8 cellular contexts compared by ENCODE assay signal in the genomic region with DNA sequence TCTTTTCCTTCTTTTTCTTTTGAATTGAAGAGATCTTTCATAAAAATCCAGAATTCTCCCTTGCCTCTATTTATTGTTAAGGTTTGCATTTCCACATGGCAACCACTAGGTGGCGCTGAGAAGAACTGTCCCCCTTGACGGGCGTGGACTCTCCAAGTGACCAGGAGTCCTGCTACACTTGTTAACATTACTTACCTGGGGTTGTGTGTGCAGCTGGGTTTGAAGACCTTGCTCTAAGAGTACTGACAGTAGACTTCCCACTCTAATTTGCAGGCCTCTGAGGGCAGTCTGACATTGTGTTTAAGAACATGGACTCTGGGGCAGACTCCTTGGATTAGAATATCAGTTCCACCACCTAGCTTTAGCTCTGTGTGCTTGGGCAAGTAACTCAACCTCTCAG. TPM values are rescaled to one million over a fixed set of nuclear protein-coding genes. Genes with fewer than 3 reads are reported as not detected.
A peak's percentile ranks its signal among the peaks of the same experiment; 100 is the strongest.
DNase-seq lines count a peak whose midpoint lies in the region; ATAC-seq and TF ChIP-seq lines count a peak whose summit lies in the region.

No MANE protein-coding gene starts in this region.

- no peaks in the 10 kb centered on the region for H3F3A ChIP-seq in SK-N-SH (replicated peaks; ENCODE audit: insufficient read depth)

- intact Hi-C loops in ascending aorta (cut with DNase I): no loop called here

- TF ChIP-seq CTCF in GM10248 (IDR thresholded peaks at IDR 0.05; ENCODE audit: control extremely low read depth, extremely low read depth, low read depth, missing control alignments) (peak; percentile 77), SK-N-SH (IDR thresholded peaks at IDR 0.05) (peak; percentile 83), ascending aorta (IDR thresholded peaks at IDR 0.05) (peak in 2 of 3 experiments; percentile 20 to 54), liver (IDR thresholded peaks at IDR 0.05; ENCODE audit: low read depth, low read length, missing input control) (peak; percentile 79)

- H3K36me3 ChIP-seq in SK-N-SH (replicated peaks in 1 of 2; ENCODE audit: control insufficient read depth in 1 of 2, insufficient read depth in 2 of 2, low read length in 1 of 2) (no peaks in the 10 kb centered on the region), ascending aorta (no peaks in the 10 kb centered on the region), liver (ENCODE audit: control insufficient read depth in 4 of 4, insufficient read depth in 3 of 4, low read depth in 1 of 4, low read length in 3 of 4) (no peaks in the 10 kb centered on the region)

- H4K20me1 ChIP-seq in SK-N-SH (ENCODE audit: insufficient read depth): no peaks in the 10 kb centered on the region

- 0% methylated on average over 3 of the region's 3 CpGs for WGBS in SK-N-SH (ENCODE audit: low lambda C conversion rate)
- 7% methylated on average over 3 of the region's 3 CpGs for WGBS in liver

- H3K27ac ChIP-seq in SK-N-SH (ENCODE audit: low read depth in 2 of 2, low read length in 1 of 2) (no peak overlapping the region), ascending aorta (no peak overlapping the region), liver (ENCODE audit: low read depth in 1 of 2, low read length in 2 of 2) (no peak overlapping the region)

- H3K27me3 ChIP-seq in SK-N-SH (ENCODE audit: insufficient read depth) (no peaks in the 10 kb centered on the region), ascending aorta (no peaks in the 10 kb centered on the region), liver (ENCODE audit: control insufficient read depth in 4 of 4, insufficient read depth in 4 of 4, low read length in 3 of 4) (no peaks in the 10 kb centered on the region)

- DNase-seq in GM10248 (ENCODE audit: extremely low spot score) (peak; percentile 35), SK-N-SH (peak; percentile 36), ascending aorta (ENCODE audit: low spot score in 2 of 2) (no peak), stromal cell of bone marrow (ENCODE audit: low read depth) (peak; percentile 3), islet precursor cell (no peak)

- H3K4me1 ChIP-seq in SK-N-SH (ENCODE audit: control insufficient read depth in 1 of 2, insufficient read depth in 2 of 2, low read depth in 1 of 2, low read length in 1 of 2): no peaks in the 10 kb centered on the region; a peak in 1 of 4 replicates
- no peaks in the 10 kb centered on the region for H3K4me1 ChIP-seq in ascending aorta
- no peaks in the 10 kb centered on the region for H3K4me1 ChIP-seq in liver (ENCODE audit: control insufficient read depth in 4 of 4, insufficient read depth in 4 of 4, low read length in 3 of 4)

- H3K4me2 ChIP-seq in SK-N-SH: no peak overlapping the region

- H2AFZ ChIP-seq in SK-N-SH (ENCODE audit: low read depth): no peak overlapping the region

- H3K79me2 ChIP-seq in SK-N-SH (ENCODE audit: insufficient read depth): no peaks in the 10 kb centered on the region

- CTCF ChIA-PET in GM10248 (lab: Yijun Ruan, JAX) (interaction anchor here (0.8 to 2.6 kb wide), 9 partner anchors 10 to 177 kb away, joined by 3 to 20 read pairs (median 4); no protein-coding TSS in a partner anchor), SK-N-SH (lab: Yijun Ruan, JAX) (interaction anchor here (0.5 to 1.9 kb wide), 9 partner anchors 8 to 417 kb away, joined by 3 to 5 read pairs (median 3); no protein-coding TSS in a partner anchor)

- H3K4me3 ChIP-seq in SK-N-SH (ENCODE audit: low read depth in 2 of 2, low read length in 1 of 2) (no peak overlapping the region; a peak in 1 of 4 replicates), ascending aorta (no peak overlapping the region), liver (ENCODE audit: low read depth in 1 of 3, low read length in 3 of 3) (no peak overlapping the region)

- H3K9me3 ChIP-seq in SK-N-SH (no peaks in the 10 kb centered on the region), ascending aorta (no peaks in the 10 kb centered on the region), liver (ENCODE audit: control insufficient read depth in 4 of 4, low read length in 3 of 4) (no peaks in the 10 kb centered on the region)

- TF ChIP-seq EP300 in SK-N-SH (IDR thresholded peaks at IDR 0.05; ENCODE audit: borderline replicate concordance in 1 of 2, low read depth in 1 of 2, low read length in 1 of 2): no peak

- peak; percentile 49 for TF ChIP-seq RAD21 in SK-N-SH (IDR thresholded peaks at IDR 0.05; ENCODE audit: low read length)
- peak; percentile 87 to 94 for TF ChIP-seq RAD21 in liver (IDR thresholded peaks at IDR 0.05)

- ATAC-seq in HG02759 (IDR thresholded peaks at IDR 0.05; ENCODE audit: unreplicated experiment) (peak; percentile 73), HG03196 (IDR thresholded peaks at IDR 0.05; ENCODE audit: unreplicated experiment) (no peak)

- POLR2A ChIA-PET in GM10248 (lab: Yijun Ruan, JAX) (no interaction called here), SK-N-SH (lab: Yijun Ruan, JAX) (no interaction called here)

- no peaks in the 10 kb centered on the region for H3K9me2 ChIP-seq in SK-N-SH

- H3K9ac ChIP-seq in SK-N-SH (no peak overlapping the region), liver (ENCODE audit: low read depth in 1 of 2, low read length in 2 of 2) (no peak overlapping the region)

TF ChIP-seq in SK-N-SH, 30 proteins besides CTCF, POLR2A, EP300 and RAD21:
- no peak for TF ChIP-seq SIN3A (IDR thresholded peaks at IDR 0.05; ENCODE audit: borderline replicate concordance, low read depth, low read length)
- peak; percentile 30; the same call in 1 of the 2 replicates for TF ChIP-seq SMC3 (IDR thresholded peaks at IDR 0.05; ENCODE audit: low read depth, low read length)

TF ChIP-seq in liver, 16 proteins besides CTCF, POLR2A, EP300 and RAD21:
- TF ChIP-seq HNF4A (conservative IDR thresholded peaks at IDR 0.05): peak in 1 of 2 donors; percentile 28
- TF ChIP-seq, protein P1, sequence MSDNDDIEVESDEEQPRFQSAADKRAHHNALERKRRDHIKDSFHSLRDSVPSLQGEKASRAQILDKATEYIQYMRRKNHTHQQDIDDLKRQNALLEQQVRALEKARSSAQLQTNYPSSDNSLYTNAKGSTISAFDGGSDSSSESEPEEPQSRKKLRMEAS (IDR thresholded peaks at IDR 0.05): no peak

RNA-seq across cellular contexts. Expression of gene GPRIN3, which starts 52.8 kb away (rescaled TPM):
- polyA plus RNA-seq in SK-N-SH (2012; rRNA removed) (not detected in 2 replicates), liver (under 1 TPM; 0.25 to 0.44 TPM)
- polyA plus RNA-seq in SK-N-SH (2012; cell fraction: cytosol; rRNA removed): under 0.01 TPM in 2 replicates
- under 0.01 TPM in 2 replicates for polyA plus RNA-seq in SK-N-SH (2012; cell fraction: nucleus; rRNA removed)
- total RNA-seq in ascending aorta (2.1 TPM), liver (1 to 10 TPM; 1.4 to 1.5 TPM)

Comparison
In these comparisons a context has a peak if more than half of its experiments do, and no peak if none do; other contexts are left out.
1. DNase-seq: peak in GM10248 (single experiment), SK-N-SH (single experiment) and stromal cell of bone marrow (single experiment); none in ascending aorta (0 of 2) and islet precursor cell (single experiment).
2. Peak in every context shown above with its lines, with median percentiles within 50 percentile points of each other: CTCF ChIP-seq.